In the genomic region with DNA sequence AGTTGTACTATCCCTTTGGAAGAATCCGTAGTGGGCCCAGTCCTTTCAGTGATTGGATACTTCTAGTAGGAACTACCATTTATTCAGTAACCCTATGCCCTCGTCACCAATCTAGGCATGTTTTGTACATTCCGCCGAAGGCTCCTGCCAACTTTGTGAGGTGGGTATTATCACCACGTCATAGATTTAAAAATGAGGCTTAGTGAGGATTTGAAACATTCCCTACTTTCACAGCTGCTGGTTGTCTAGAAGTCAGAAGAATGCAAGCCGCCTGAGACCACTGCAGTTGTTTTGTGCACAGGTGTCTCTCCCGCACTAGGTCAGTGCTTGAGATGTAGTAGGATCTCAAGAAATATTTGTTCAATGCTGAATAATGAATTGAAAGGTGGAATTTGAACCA, we compare ENCODE assay signal across 23 cellular contexts.
"Had no signal": no experiment of that assay in that cellular context is flagged by ENCODE, and none has a peak within 500 bp of the region (broad histone marks: within the 10 kb centered on the region; RNA-seq: fewer than 3 reads in every experiment).

No MANE protein-coding gene starts in this region.

- H3K4me2 ChIP-seq: KMS-11, PC-9 had no signal

- H3K4me3 ChIP-seq: K562, PC-9, Peyer's patch, SJSA1, SK-N-MC had no signal

- H3K27ac ChIP-seq: KMS-11, PC-9, Peyer's patch, SJSA1, SK-N-MC had no signal

- DNase-seq: Kasumi-1, MM.1S, NCI-H1092 treated with DMSO at 0.1 percent for 48 hours, NCI-H1436, NCI-H187, NCI-H2029, NCI-H2081 treated with DMSO at 0.1 percent for 48 hours, NCI-H2171, NCI-H226, NCI-H446, NCI-H510A, NCI-H524 treated with DMSO at 0.1 percent for 48 hours, NCI-H69, NCI-H774, OCI-M1, PC-9, Peyer's patch, SHP77 treated with DMSO at 0.1 percent for 48 hours had no signal

- H2AFZ ChIP-seq: PC-9 had no signal

- FAIRE-seq: K562 had no signal

- H3K9me3 ChIP-seq: Peyer's patch, SJSA1 had no signal

- H3K27me3 ChIP-seq: Peyer's patch, SJSA1 had no signal

- H3K4me1 ChIP-seq: Peyer's patch, SJSA1 had no signal

- H3K36me3 ChIP-seq: Peyer's patch, SJSA1 had no signal

- H3K9ac ChIP-seq: KMS-11 had no signal

- ATAC-seq: K562, Right ventricle myocardium inferior had no signal
